Comparison of ENCODE assay signal across 27 cellular contexts in the genomic region with DNA sequence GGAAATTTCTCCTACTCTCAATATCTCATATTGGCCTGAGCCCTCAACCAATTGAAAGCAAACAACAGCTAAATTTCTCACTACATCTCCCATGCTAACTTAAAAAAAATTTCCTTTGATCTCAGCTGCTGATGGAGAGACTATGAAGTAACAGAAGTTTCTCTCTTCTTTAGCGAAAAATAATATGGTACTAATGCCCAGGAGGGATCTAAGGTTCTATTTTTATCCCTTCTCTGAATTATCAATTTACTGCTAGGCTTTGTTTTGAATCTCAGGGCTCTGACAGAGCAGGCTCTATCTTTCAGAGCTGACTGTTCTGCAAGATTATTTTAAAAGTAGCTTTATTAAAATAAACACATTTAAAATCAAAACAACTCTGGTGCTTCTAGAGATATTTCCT.
"Had no signal": no experiment of that assay in that cellular context is flagged by ENCODE, and none has a peak within 500 bp of the region (broad histone marks: within the 10 kb centered on the region; RNA-seq: fewer than 3 reads in every experiment).

No MANE protein-coding gene starts in this region.

- ATAC-seq: activated CD4-positive, CD25-positive, alpha-beta regulatory T cell treated with anti-CD3 and anti-CD28 coated beads, Interleukin-2, amount 50 U/mL, for 24 hours; activated CD8-positive, alpha-beta T cell treated with anti-CD3 and anti-CD28 coated beads for 36 hours; activated T-cell treated with anti-CD3 and anti-CD28 coated beads, Interleukin-2, amount 50 U/mL, for 4 hours; activated T-helper 17 cell treated with anti-CD3 and anti-CD28 coated beads, Interleukin-2, amount 50 U/mL, for 72 hours; T-helper 17 cell had no signal

- H3K9me3 ChIP-seq: esophagus squamous epithelium had no signal

- H3K36me3 Mint-ChIP-seq: activated naive CD8-positive, alpha-beta T cell had no signal

- H3K27me3 ChIP-seq: brain microvascular endothelial cell, esophagus squamous epithelium had no signal

- H3K4me3 ChIP-seq: esophagus squamous epithelium had no signal

- H3K4me3 Mint-ChIP-seq: activated B cell treated with CpG ODN at 0.5 μM for 24 hours; activated CD8-positive, alpha-beta T cell treated with anti-CD3 and anti-CD28 coated beads for 36 hours; activated naive CD8-positive, alpha-beta T cell; activated T-cell treated with anti-CD3 and anti-CD28 coated beads, Interleukin-2, amount 50 U/mL, for 4 hours; activated T-helper 17 cell treated with anti-CD3 and anti-CD28 coated beads, Interleukin-2, amount 50 U/mL, for 72 hours; T-helper 17 cell; T-helper 2 cell treated with Interferon-gamma antibody and Interleukin-4, amounts not matched to agents 5 μg/mL and 100 μg/mL, for 36 hours had no signal

- H3K4me1 ChIP-seq: esophagus squamous epithelium had no signal

- H3K27ac Mint-ChIP-seq: activated B cell treated with CpG ODN at 0.5 μM for 24 hours; activated CD8-positive, alpha-beta T cell treated with anti-CD3 and anti-CD28 coated beads for 36 hours; activated naive CD8-positive, alpha-beta T cell; activated T-helper 17 cell treated with anti-CD3 and anti-CD28 coated beads, Interleukin-2, amount 50 U/mL, for 72 hours; T-helper 17 cell; T-helper 2 cell treated with Interferon-gamma antibody and Interleukin-4, amounts not matched to agents 5 μg/mL and 100 μg/mL, for 36 hours had no signal

- H3K36me3 ChIP-seq: brain microvascular endothelial cell, esophagus squamous epithelium, WERI-Rb-1 had no signal

- DNase-seq: activated B cell treated with CpG ODN at 0.5 μM for 24 hours; activated CD4-positive, alpha-beta T cell treated with anti-CD3 and anti-CD28 coated beads for 48 hours; activated CD4-positive, alpha-beta T cell treated with anti-CD3 and anti-CD28 coated beads, Interleukin-2, amount 50 U/mL, for 1 hour; activated CD4-positive, alpha-beta T cell treated with anti-CD3 and anti-CD28 coated beads, Interleukin-2, amount 50 U/mL, for 48 hours; activated CD8-positive, alpha-beta memory T cell treated with anti-CD3 and anti-CD28 coated beads for 24 hours; activated CD8-positive, alpha-beta T cell treated with anti-CD3 and anti-CD28 coated beads for 36 hours; activated effector memory CD4-positive, alpha-beta T cell treated with Interleukin-2 at 50 U/mL for 16 hours; activated gamma-delta T cell treated with Interleukin-2 at 50 U/mL for 16 hours; activated naive CD4-positive, alpha-beta T cell treated with anti-CD3 and anti-CD28 coated beads, Interleukin-2, amount 50 U/mL, for 16 hours; activated naive CD4-positive, alpha-beta T cell treated with Interleukin-2 at 50 U/mL for 16 hours; activated T-cell treated with anti-CD3 and anti-CD28 coated beads, Interleukin-2, amount 50 U/mL, for 4 hours; amniotic stem cell; anterior cingulate cortex; brain microvascular endothelial cell; caudate nucleus; effector CD8-positive, alpha-beta T cell; esophagus squamous epithelium; glutamatergic neuron; T-helper 1 cell; T-helper 17 cell; T1000; WERI-Rb-1 had no signal

- H3K9me3 Mint-ChIP-seq: activated B cell treated with CpG ODN at 0.5 μM for 24 hours; activated T-cell treated with anti-CD3 and anti-CD28 coated beads, Interleukin-2, amount 50 U/mL, for 4 hours; T-helper 2 cell treated with Interferon-gamma antibody and Interleukin-4, amounts not matched to agents 5 μg/mL and 100 μg/mL, for 36 hours had no signal

- H3K4me1 Mint-ChIP-seq: activated B cell treated with CpG ODN at 0.5 μM for 24 hours; activated T-helper 17 cell treated with anti-CD3 and anti-CD28 coated beads, Interleukin-2, amount 50 U/mL, for 72 hours; T-helper 17 cell had no signal

- H3K27me3 Mint-ChIP-seq: activated B cell treated with CpG ODN at 0.5 μM for 24 hours; activated CD8-positive, alpha-beta T cell treated with anti-CD3 and anti-CD28 coated beads for 36 hours; activated naive CD8-positive, alpha-beta T cell; activated T-helper 17 cell treated with anti-CD3 and anti-CD28 coated beads, Interleukin-2, amount 50 U/mL, for 72 hours; T-helper 17 cell had no signal

- H3K27ac ChIP-seq: brain microvascular endothelial cell, epithelial cell of prostate, esophagus squamous epithelium, WERI-Rb-1 had no signal
